ENCODE assay signal across 1 cellular context in genomic region chr6:10850728-10851127, GRCh38.
A peak's percentile ranks its signal among the peaks of the same experiment; 100 is the strongest.
TF ChIP-seq lines count a peak whose summit lies in the region.

No MANE protein-coding gene starts in this region.

TF ChIP-seq in HEK293, 187 proteins besides CTCF, POLR2A, EP300 and RAD21:
- TF ChIP-seq TCF7L2 (IDR thresholded peaks at IDR 0.05; ENCODE audit: borderline replicate concordance, low read depth, low read length) = 0 out of 2 replicates have a peak, but pooled peaks have one; percentile 33
- TF ChIP-seq, protein P1, sequence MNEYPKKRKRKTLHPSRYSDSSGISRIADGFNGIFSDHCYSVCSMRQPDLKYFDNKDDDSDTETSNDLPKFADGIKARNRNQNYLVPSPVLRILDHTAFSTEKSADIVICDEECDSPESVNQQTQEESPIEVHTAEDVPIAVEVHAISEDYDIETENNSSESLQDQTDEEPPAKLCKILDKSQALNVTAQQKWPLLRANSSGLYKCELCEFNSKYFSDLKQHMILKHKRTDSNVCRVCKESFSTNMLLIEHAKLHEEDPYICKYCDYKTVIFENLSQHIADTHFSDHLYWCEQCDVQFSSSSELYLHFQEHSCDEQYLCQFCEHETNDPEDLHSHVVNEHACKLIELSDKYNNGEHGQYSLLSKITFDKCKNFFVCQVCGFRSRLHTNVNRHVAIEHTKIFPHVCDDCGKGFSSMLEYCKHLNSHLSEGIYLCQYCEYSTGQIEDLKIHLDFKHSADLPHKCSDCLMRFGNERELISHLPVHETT (tag by site-specific recombination; IDR thresholded peaks at IDR 0.05) = no peak
